ENCODE assay signal across 10 cellular contexts in genomic region chr9:27865031-27865438, GRCh38.
DNase-seq lines count a peak whose midpoint lies in the region; ATAC-seq and TF ChIP-seq lines count a peak whose summit lies in the region.
"Had no signal": no experiment of that assay in that cellular context is flagged by ENCODE, and none has a peak within 500 bp of the region (broad histone marks: within the 10 kb centered on the region; RNA-seq: fewer than 3 reads in every experiment).

No MANE protein-coding gene starts in this region.

- no peak overlapping the region for H3K18ac ChIP-seq in H9 (ENCODE audit: insufficient read length, low read depth, low read length)

- no peaks in the 10 kb centered on the region for H3K4me1 ChIP-seq in H9 (ENCODE audit: insufficient read depth, low read length)

- no peaks in the 10 kb centered on the region for H3K79me1 ChIP-seq in H9 (ENCODE audit: insufficient read depth, low read depth, low read length, poor library complexity, severe bottlenecking)

- peaks cover 6 to 10% of the 10 kb centered on the region in 2 experiments; a peak in 3 of 4 replicates for H3K4me1 Mint-ChIP-seq in H9
- no peaks in the 10 kb centered on the region for H3K4me1 Mint-ChIP-seq in activated T-cell treated with anti-CD3 and anti-CD28 coated beads, Interleukin-2, amount 50 U/mL, for 4 hours (ENCODE audit: low read depth)

- no peaks in the 10 kb centered on the region; a peak in 1 of 7 replicates for H3K36me3 Mint-ChIP-seq in H9 (ENCODE audit: insufficient read depth in 1 of 3, low read depth in 3 of 3)
- no peaks in the 10 kb centered on the region for H3K36me3 Mint-ChIP-seq in activated T-cell treated with anti-CD3 and anti-CD28 coated beads, Interleukin-2, amount 50 U/mL, for 4 hours (ENCODE audit: insufficient read depth)

- no peaks in the 10 kb centered on the region for H3K23me2 ChIP-seq in H9 (ENCODE audit: insufficient read length, low read depth, low read length, poor library complexity, severe bottlenecking)

- no peak overlapping the region for H3K56ac ChIP-seq in H9 (ENCODE audit: insufficient read length, low read depth, low read length)

- in situ Hi-C loops in GM13977 (cut with MboI; ENCODE audit: low pct_unique_long_range_greater_than_20kb, low sequenced_read_pairs, unreplicated experiment), result no loop called here

- no peak overlapping the region for H3K14ac ChIP-seq in H9 (ENCODE audit: insufficient read depth, low read length)

- H4K8ac ChIP-seq in H9 (replicated peaks; ENCODE audit: insufficient read length, low read depth, low read length), result no peak overlapping the region

- no peak overlapping the region for H2BK15ac ChIP-seq in H9 (ENCODE audit: low read depth, low read length)

- no peak overlapping the region for H3K4ac ChIP-seq in H9 (ENCODE audit: low read depth, low read length)

- no peak overlapping the region for H2AK5ac ChIP-seq in H9 (ENCODE audit: insufficient read length, low read length)

- no peak overlapping the region for H2BK20ac ChIP-seq in H9 (ENCODE audit: low read depth, low read length, poor library complexity, severe bottlenecking)

- no peak for ATAC-seq in HG03354 (IDR thresholded peaks at IDR 0.05; ENCODE audit: poor library complexity, severe bottlenecking, unreplicated experiment)
- ATAC-seq in activated T-cell treated with anti-CD3 and anti-CD28 coated beads, Interleukin-2, amount 50 U/mL, for 4 hours, result no peak

- H3K9me3 Mint-ChIP-seq in H9, result no peaks in the 10 kb centered on the region; a peak in 1 of 5 replicates
- H3K9me3 Mint-ChIP-seq in activated T-cell treated with anti-CD3 and anti-CD28 coated beads, Interleukin-2, amount 50 U/mL, for 4 hours, result no peaks in the 10 kb centered on the region

- no peak overlapping the region for H2BK12ac ChIP-seq in H9 (ENCODE audit: insufficient read length, low read depth, low read length)

- no peak overlapping the region for H2BK120ac ChIP-seq in H9 (ENCODE audit: low read depth, low read length, poor library complexity, severe bottlenecking)

- no peak overlapping the region for H2BK5ac ChIP-seq in H9 (ENCODE audit: insufficient read length, low read length)

- H3K4me3 ChIP-seq in choroid plexus epithelial cell (ENCODE audit: low read depth, low read length), result no peak overlapping the region
- H3K4me3 ChIP-seq: cardiac muscle cell had no signal

- H3K27me3 Mint-ChIP-seq in H9 (ENCODE audit: low read depth), result no peaks in the 10 kb centered on the region
- H3K27me3 Mint-ChIP-seq in activated T-cell treated with anti-CD3 and anti-CD28 coated beads, Interleukin-2, amount 50 U/mL, for 4 hours (ENCODE audit: low read depth), result no peaks in the 10 kb centered on the region

- no peaks in the 10 kb centered on the region for H4K20me1 ChIP-seq in H9 (ENCODE audit: control insufficient read depth, insufficient read depth, insufficient read length)

- no peaks in the 10 kb centered on the region for H3K79me2 ChIP-seq in H9 (ENCODE audit: insufficient read depth, low read length)

- WGBS in H9 (ENCODE audit: extremely low coverage, insufficient read length, low lambda C conversion rate), result no CpG with 5 or more reads among the region's 4 CpGs

- H3K27ac ChIP-seq in H9 (ENCODE audit: insufficient read length, low read depth, low read length), result no peak overlapping the region
- H3K27ac ChIP-seq: cardiac muscle cell had no signal

- no peak overlapping the region for H3K4me3 Mint-ChIP-seq in H9
- no peak overlapping the region for H3K4me3 Mint-ChIP-seq in activated T-cell treated with anti-CD3 and anti-CD28 coated beads, Interleukin-2, amount 50 U/mL, for 4 hours

- no peak overlapping the region for H3T11ph ChIP-seq in H9 (ENCODE audit: low read length)

- peak; percentile 27 for DNase-seq in H4 (ENCODE audit: low spot score)
- peak; percentile 55 for DNase-seq in NCI-H69 (lab: John Stamatoyannopoulos, UW)
- DNase-seq in choroid plexus epithelial cell (ENCODE audit: low read depth), result peak; percentile 49
- DNase-seq in non-pigmented ciliary epithelial cell (ENCODE audit: low read depth), result peak; percentile 24
- no peak for DNase-seq in H9
- DNase-seq in activated T-cell treated with anti-CD3 and anti-CD28 coated beads, Interleukin-2, amount 50 U/mL, for 4 hours, result no peak
- DNase-seq in GM13977 (ENCODE audit: low spot score), result no peak
- DNase-seq: Right ventricle myocardium superior had no signal

- H3K23ac ChIP-seq in H9 (ENCODE audit: insufficient read length, low read depth, low read length), result no peak overlapping the region

- TF ChIP-seq CTCF in choroid plexus epithelial cell (conservative IDR thresholded peaks at IDR 0.05; ENCODE audit: low read depth, low read length) (no peak), H9 (conservative IDR thresholded peaks at IDR 0.05) (no peak), GM13977 (IDR thresholded peaks at IDR 0.05; ENCODE audit: extremely low read depth, insufficient read depth, missing control alignments) (no peak)

- H3K27ac Mint-ChIP-seq in H9, result no peak overlapping the region

- H4K5ac ChIP-seq in H9 (ENCODE audit: insufficient read length, low read depth, low read length), result no peak overlapping the region

- no peaks in the 10 kb centered on the region for H3K27me3 ChIP-seq in H9 (ENCODE audit: insufficient read depth, low read length)
- H3K27me3 ChIP-seq: cardiac muscle cell had no signal

- H3K4me2 ChIP-seq in H9 (ENCODE audit: insufficient read depth, insufficient read length, low read length), result no peak overlapping the region

- H3K9me3 ChIP-seq in H9 (ENCODE audit: control insufficient read depth, low read depth, low read length), result no peaks in the 10 kb centered on the region

- H4K91ac ChIP-seq in H9 (ENCODE audit: insufficient read length, low read depth, low read length), result no peak overlapping the region

- H2AFZ ChIP-seq in H9 (ENCODE audit: low read length), result no peak overlapping the region

- no peak overlapping the region for H3K9ac ChIP-seq in H9 (ENCODE audit: extremely low read depth, insufficient read length, low read length)

Comparison
In these comparisons a context has a peak if more than half of its experiments do, and no peak if none do; other contexts are left out.
1. DNase-seq: peak in H4 (single experiment), NCI-H69 (single experiment), choroid plexus epithelial cell (single experiment) and non-pigmented ciliary epithelial cell (single experiment); none in H9 (single experiment), activated T-cell treated with anti-CD3 and anti-CD28 coated beads, Interleukin-2, amount 50 U/mL, for 4 hours (single experiment) and GM13977 (single experiment).